1 cellular context compared by ENCODE assay signal in genomic region chr12:47705571-47706425, GRCh38.
TF ChIP-seq lines count a peak whose summit lies in the region.

A gene with protein sequence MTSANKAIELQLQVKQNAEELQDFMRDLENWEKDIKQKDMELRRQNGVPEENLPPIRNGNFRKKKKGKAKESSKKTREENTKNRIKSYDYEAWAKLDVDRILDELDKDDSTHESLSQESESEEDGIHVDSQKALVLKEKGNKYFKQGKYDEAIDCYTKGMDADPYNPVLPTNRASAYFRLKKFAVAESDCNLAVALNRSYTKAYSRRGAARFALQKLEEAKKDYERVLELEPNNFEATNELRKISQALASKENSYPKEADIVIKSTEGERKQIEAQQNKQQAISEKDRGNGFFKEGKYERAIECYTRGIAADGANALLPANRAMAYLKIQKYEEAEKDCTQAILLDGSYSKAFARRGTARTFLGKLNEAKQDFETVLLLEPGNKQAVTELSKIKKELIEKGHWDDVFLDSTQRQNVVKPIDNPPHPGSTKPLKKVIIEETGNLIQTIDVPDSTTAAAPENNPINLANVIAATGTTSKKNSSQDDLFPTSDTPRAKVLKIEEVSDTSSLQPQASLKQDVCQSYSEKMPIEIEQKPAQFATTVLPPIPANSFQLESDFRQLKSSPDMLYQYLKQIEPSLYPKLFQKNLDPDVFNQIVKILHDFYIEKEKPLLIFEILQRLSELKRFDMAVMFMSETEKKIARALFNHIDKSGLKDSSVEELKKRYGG (minus strand): TSS chr12:47706030. CDS start chr12:47702840, 3,190 bp downstream.

TF ChIP-seq in HepG2, 621 proteins besides CTCF, POLR2A, EP300 and RAD21 (continued from another document and continues in another):
- 0 out of 2 replicates have a peak, but pooled peaks have one; percentile 27 for TF ChIP-seq ZNF609 (CRISPR knock-in tag; IDR thresholded peaks at IDR 0.05; ENCODE audit: borderline replicate concordance)
- TF ChIP-seq MAF1 (CRISPR knock-in tag; IDR thresholded peaks at IDR 0.05; ENCODE audit: borderline replicate concordance), result no peak
- no peak for TF ChIP-seq CENPX (CRISPR knock-in tag; IDR thresholded peaks at IDR 0.05)
- no peak for TF ChIP-seq PAF1 (CRISPR knock-in tag; IDR thresholded peaks at IDR 0.05)
- TF ChIP-seq ZNF234 (CRISPR knock-in tag; conservative IDR thresholded peaks at IDR 0.05), result no peak
- TF ChIP-seq ZSCAN21 (CRISPR knock-in tag; IDR thresholded peaks at IDR 0.05; ENCODE audit: borderline replicate concordance), result peak; percentile 88; the same call in 1 of the 2 replicates
- TF ChIP-seq ZNF747 (CRISPR knock-in tag; IDR thresholded peaks at IDR 0.05; ENCODE audit: borderline replicate concordance), result no peak
- no peak for TF ChIP-seq SRF (IDR thresholded peaks at IDR 0.05; ENCODE audit: low read depth, low read length)
- no peak; the same call in 1 of the 2 replicates for TF ChIP-seq ARNTL (CRISPR knock-in tag; IDR thresholded peaks at IDR 0.05)
- peak; percentile 38; the same call in 1 of the 2 replicates for TF ChIP-seq BATF2 (CRISPR knock-in tag; IDR thresholded peaks at IDR 0.05)
- TF ChIP-seq IKZF1 (IDR thresholded peaks at IDR 0.05), result no peak
- no peak for TF ChIP-seq SATB2 (CRISPR knock-in tag; IDR thresholded peaks at IDR 0.05)
- no peak for TF ChIP-seq TBP (CRISPR knock-in tag; IDR thresholded peaks at IDR 0.05)
- no peak for TF ChIP-seq ZSCAN20 (CRISPR knock-in tag; IDR thresholded peaks at IDR 0.05; ENCODE audit: borderline replicate concordance)
- no peak for TF ChIP-seq ZHX2 (IDR thresholded peaks at IDR 0.05; ENCODE audit: low read depth)
- no peak for TF ChIP-seq ZHX2 (CRISPR knock-in tag; IDR thresholded peaks at IDR 0.05; ENCODE audit: borderline replicate concordance)
- peak; percentile 4; the same call in 1 of the 2 replicates for TF ChIP-seq NKX3-1 (CRISPR knock-in tag; IDR thresholded peaks at IDR 0.05)
- TF ChIP-seq, protein P1, sequence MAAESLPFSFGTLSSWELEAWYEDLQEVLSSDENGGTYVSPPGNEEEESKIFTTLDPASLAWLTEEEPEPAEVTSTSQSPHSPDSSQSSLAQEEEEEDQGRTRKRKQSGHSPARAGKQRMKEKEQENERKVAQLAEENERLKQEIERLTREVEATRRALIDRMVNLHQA (CRISPR knock-in tag; IDR thresholded peaks at IDR 0.05), result no peak
- 0 out of 2 replicates have a peak, but pooled peaks have one; percentile 33 for TF ChIP-seq MAZ (IDR thresholded peaks at IDR 0.05; ENCODE audit: borderline replicate concordance, low read depth, low read length)
- peak; percentile 52 for TF ChIP-seq MAZ (CRISPR knock-in tag; IDR thresholded peaks at IDR 0.05; ENCODE audit: low read depth)
- TF ChIP-seq JUN (CRISPR knock-in tag; IDR thresholded peaks at IDR 0.05), result peak; percentile 63; the same call in 1 of the 2 replicates
- TF ChIP-seq ATM (IDR thresholded peaks at IDR 0.05; ENCODE audit: borderline replicate concordance), result no peak
- peak; percentile 81; the same call in 1 of the 2 replicates for TF ChIP-seq KAT8 (CRISPR knock-in tag; IDR thresholded peaks at IDR 0.05)
- no peak for TF ChIP-seq USF2 (IDR thresholded peaks at IDR 0.05; ENCODE audit: low read depth, low read length)
- TF ChIP-seq USF2 (CRISPR knock-in tag; IDR thresholded peaks at IDR 0.05; ENCODE audit: borderline replicate concordance), result 0 out of 2 replicates have a peak, but pooled peaks have one; percentile 5
- TF ChIP-seq ONECUT2 (CRISPR knock-in tag; IDR thresholded peaks at IDR 0.05), result no peak
- no peak for TF ChIP-seq GMEB2 (CRISPR knock-in tag; IDR thresholded peaks at IDR 0.05; ENCODE audit: low read depth)
- peak; percentile 22; the same call in 1 of the 2 replicates for TF ChIP-seq GFI1 (CRISPR knock-in tag; IDR thresholded peaks at IDR 0.05; ENCODE audit: borderline replicate concordance)
- no peak for TF ChIP-seq ZNF34 (CRISPR knock-in tag; IDR thresholded peaks at IDR 0.05; ENCODE audit: borderline replicate concordance)
- TF ChIP-seq POLR2AphosphoS5 (IDR thresholded peaks at IDR 0.05; ENCODE audit: low read depth, low read length), result peak; percentile 92
- no peak for TF ChIP-seq ZBTB44 (CRISPR knock-in tag; IDR thresholded peaks at IDR 0.05)
- TF ChIP-seq DMAP1 (CRISPR knock-in tag; IDR thresholded peaks at IDR 0.05), result peak; percentile 43; the same call in 1 of the 2 replicates
- no peak for TF ChIP-seq ZMYM3 (CRISPR knock-in tag; IDR thresholded peaks at IDR 0.05)
- TF ChIP-seq ZNF503 (CRISPR knock-in tag; IDR thresholded peaks at IDR 0.05), result no peak
- TF ChIP-seq ZNF850 (CRISPR knock-in tag; conservative IDR thresholded peaks at IDR 0.05), result 0 out of 2 replicates have a peak, but pooled peaks have one; percentile 45
- TF ChIP-seq ZNF138 (CRISPR knock-in tag; IDR thresholded peaks at IDR 0.05; ENCODE audit: low read depth), result no peak; the same call in 1 of the 2 replicates
